8 cellular contexts compared by ENCODE assay signal in genomic region chr5:132063090-132063911, GRCh38. TPM values are rescaled to one million over a fixed set of nuclear protein-coding genes. Genes with fewer than 3 reads are reported as not detected.
DNase-seq lines count a peak whose midpoint lies in the region; ATAC-seq and TF ChIP-seq lines count a peak whose summit lies in the region.

No MANE protein-coding gene starts in this region.

- peak overlapping the region; percentile 48 for H2AK9ac ChIP-seq in IMR-90 (replicated peaks; ENCODE audit: low read depth, low read length, poor library complexity)

- no peak overlapping the region for H2BK20ac ChIP-seq in IMR-90 (ENCODE audit: low read depth, low read length)

- no peak overlapping the region for H4K5ac ChIP-seq in IMR-90 (ENCODE audit: low read depth, low read length)

- peak; percentile 33 for DNase-seq in COR-L47 (lab: John Stamatoyannopoulos, UW)
- DNase-seq in IMR-90, result peak; percentile 64
- peak; percentile 57 to 78 (median 66) for DNase-seq in T-helper 1 cell
- peak; percentile 56 to 86 (median 72) for DNase-seq in adrenal gland
- peak; percentile 65 to 88 (median 84) for DNase-seq in right cardiac atrium
- DNase-seq in gastrocnemius medialis, result peak; percentile 27 to 55

- H3K4me3 ChIP-seq in IMR-90 (ENCODE audit: insufficient read depth, low read depth, low read length), result no peak overlapping the region
- H3K4me3 ChIP-seq in adrenal gland, result no peak overlapping the region
- H3K4me3 ChIP-seq in right cardiac atrium (ENCODE audit: low read length), result no peak overlapping the region
- no peak overlapping the region for H3K4me3 ChIP-seq in gastrocnemius medialis

- peak; percentile 84 for TF ChIP-seq RAD21 in IMR-90 (IDR thresholded peaks at IDR 0.05; ENCODE audit: low read length)

- H3K9me3 ChIP-seq in IMR-90 (ENCODE audit: control insufficient read depth, insufficient read depth, low read length), result no peaks in the 10 kb centered on the region
- H3K9me3 ChIP-seq in adrenal gland (replicated peaks in 1 of 3), result no peaks in the 10 kb centered on the region
- no peaks in the 10 kb centered on the region for H3K9me3 ChIP-seq in right cardiac atrium (ENCODE audit: control insufficient read depth, low read length)
- H3K9me3 ChIP-seq in gastrocnemius medialis, result no peaks in the 10 kb centered on the region

- BruUV-seq in IMR-90 (replicated peaks; lab: Mats Ljungman, UMichigan), result no TSS peak

- H2BK5ac ChIP-seq in IMR-90 (ENCODE audit: low read depth, low read length, poor library complexity, severe bottlenecking), result no peak overlapping the region

- no CpG with 5 or more reads among the region's 9 CpGs for whole genome bisulfite sequencing in IMR-90 (ENCODE audit: extremely low coverage in 2 of 2, insufficient read length in 1 of 2), 2 experiments
- 29 to 41% (median 33%) methylated on average over 9 of the region's 9 CpGs for WGBS in adrenal gland, 4 donors
- WGBS in right cardiac atrium, result 37% methylated on average over 9 of the region's 9 CpGs

- H3K9ac ChIP-seq in IMR-90 (ENCODE audit: low read depth, low read length), result no peak overlapping the region

- no peak overlapping the region for H3K23ac ChIP-seq in IMR-90 (ENCODE audit: low read depth, low read length)

- no peak overlapping the region for H3K18ac ChIP-seq in IMR-90 (ENCODE audit: low read depth, low read length)

- no peak for TF ChIP-seq POLR2A in IMR-90 (IDR thresholded peaks at IDR 0.05; ENCODE audit: low read depth, low read length)
- TF ChIP-seq POLR2A in adrenal gland (IDR thresholded peaks at IDR 0.05), result no peak
- no peak for TF ChIP-seq POLR2A in gastrocnemius medialis (IDR thresholded peaks at IDR 0.05)

- H3K36me3 ChIP-seq in IMR-90 (ENCODE audit: control insufficient read depth, insufficient read depth, low read length) (no peaks in the 10 kb centered on the region), adrenal gland (replicated peaks in 1 of 2) (no peaks in the 10 kb centered on the region), gastrocnemius medialis (no peaks in the 10 kb centered on the region)

- no peak overlapping the region for H4K91ac ChIP-seq in IMR-90 (ENCODE audit: insufficient read depth, low read depth, low read length)

- in situ Hi-C loops in IMR-90 (cut with MboI; ENCODE audit: low sequenced_read_pairs), result loop anchor here (10.0 kb wide), 1 partner anchor 302 kb away; the partner anchor contains the start of gene SLC22A5
- in situ Hi-C loops in gastrocnemius medialis (cut with MboI; ENCODE audit: low sequenced_read_pairs in 4 of 4), result loop anchor here in 1 of 4 donors (10.0 kb wide), 1 partner anchor 468 kb away; no protein-coding TSS in a partner anchor

- no peaks in the 10 kb centered on the region for H3K79me1 ChIP-seq in IMR-90 (ENCODE audit: low read depth in 1 of 2, low read length in 2 of 2)

- H3K4me1 ChIP-seq in IMR-90 (ENCODE audit: control insufficient read depth, insufficient read depth, low read length) (0 out of 2 replicates have a peak, but pooled peaks cover 2% of the 10 kb centered on the region), adrenal gland (replicated peaks in 1 of 2) (no peaks in the 10 kb centered on the region), right cardiac atrium (ENCODE audit: control insufficient read depth, insufficient read depth, low read length) (no peaks in the 10 kb centered on the region), gastrocnemius medialis (no peaks in the 10 kb centered on the region)

- peaks cover 4% of the 10 kb centered on the region; the same call in 1 of the 2 replicates for H3K27me3 ChIP-seq in IMR-90 (ENCODE audit: control insufficient read depth, insufficient read depth, low read length)
- no peaks in the 10 kb centered on the region for H3K27me3 ChIP-seq in adrenal gland
- H3K27me3 ChIP-seq in right cardiac atrium (ENCODE audit: control insufficient read depth, insufficient read depth), result no peaks in the 10 kb centered on the region
- no peaks in the 10 kb centered on the region for H3K27me3 ChIP-seq in gastrocnemius medialis

- intact Hi-C loops in IMR-90 (cut with micrococcal nuclease) (loop anchor here (2.0 to 10.0 kb wide), 4 partner anchors 252 to 472 kb away; partner anchors contain the start of gene IRF1), adrenal gland (cut with DNase I) (loop anchor here in 1 of 2 donors (5.0 kb wide), 1 partner anchor 476 kb away; no protein-coding TSS in a partner anchor), right cardiac atrium (cut with DNase I) (loop anchor here in 1 of 4 donors (5.0 kb wide), 1 partner anchor 69 kb away; no protein-coding TSS in a partner anchor), gastrocnemius medialis (cut with DNase I; ENCODE audit: low total_unique reads) (loop anchor here (2.0 to 5.0 kb wide), 3 partner anchors 51 to 474 kb away; partner anchors contain the start of gene ACSL6)

- TF ChIP-seq CTCF in IMR-90 (conservative IDR thresholded peaks at IDR 0.05; ENCODE audit: low read depth, low read length), result peak; percentile 88
- TF ChIP-seq CTCF in adrenal gland (IDR thresholded peaks at IDR 0.05), result peak; percentile 77 to 98 (median 86)
- peak; percentile 66 to 97 (median 85) for TF ChIP-seq CTCF in gastrocnemius medialis (IDR thresholded peaks at IDR 0.05 in 4 of 5, conservative IDR thresholded peaks at IDR 0.05 in 1 of 5)

- no peak overlapping the region for H3K4ac ChIP-seq in IMR-90 (ENCODE audit: low read depth, low read length)

- no peak overlapping the region for H3K4me2 ChIP-seq in IMR-90 (ENCODE audit: low read depth, low read length)

- H4K8ac ChIP-seq in IMR-90 (ENCODE audit: low read depth in 2 of 2, low read length in 2 of 2), result no peak overlapping the region

- H3K56ac ChIP-seq in IMR-90 (ENCODE audit: extremely low read depth, insufficient read depth, low read length), result no peak overlapping the region

- POLR2A ChIA-PET in IMR-90 (lab: Charles Lee; ENCODE audit: unreplicated experiment), result no interaction called here

- peak; percentile 59 for ATAC-seq in GM19455 (IDR thresholded peaks at IDR 0.05; ENCODE audit: unreplicated experiment)
- peak; percentile 66 for ATAC-seq in IMR-90 (ENCODE audit: low read depth)
- peak; percentile 48 to 65 for ATAC-seq in right cardiac atrium
- ATAC-seq in gastrocnemius medialis, result peak; percentile 65 to 68
- no peak for ATAC-seq in HG03378 (IDR thresholded peaks at IDR 0.05; ENCODE audit: unreplicated experiment)

- no peak overlapping the region for H3K14ac ChIP-seq in IMR-90 (replicated peaks; ENCODE audit: low read depth, low read length)

- no peak overlapping the region for H2BK120ac ChIP-seq in IMR-90 (ENCODE audit: low read depth, low read length)

- H3K27ac ChIP-seq in IMR-90 (ENCODE audit: insufficient read depth, low read length), result no peak overlapping the region
- H3K27ac ChIP-seq in adrenal gland, result no peak overlapping the region
- H3K27ac ChIP-seq in right cardiac atrium (ENCODE audit: low read length), result no peak overlapping the region
- H3K27ac ChIP-seq in gastrocnemius medialis, result no peak overlapping the region

- H4K20me1 ChIP-seq in IMR-90 (ENCODE audit: insufficient read depth, low read length), result no peaks in the 10 kb centered on the region

- H2BK15ac ChIP-seq in IMR-90 (ENCODE audit: low read depth, low read length), result no peak overlapping the region

- peak overlapping the region; percentile 12 for H2AK5ac ChIP-seq in IMR-90 (ENCODE audit: low read depth, low read length)

- CTCF ChIA-PET in IMR-90 (lab: Yijun Ruan, JAX), result interaction anchor here (0.5 to 1.5 kb wide), 10 partner anchors 13 to 474 kb away, joined by 3 to 6 read pairs (median 3); no protein-coding TSS in a partner anchor

- no peaks in the 10 kb centered on the region for H3K9me1 ChIP-seq in IMR-90 (ENCODE audit: insufficient read depth, low read length)

- dilution Hi-C loops in IMR-90 (cut with HindIII; ENCODE audit: low sequenced_read_pairs, unreplicated experiment), result no loop called here

- H2AFZ ChIP-seq in IMR-90 (replicated peaks; ENCODE audit: low read length, poor library complexity), result peak overlapping the region; percentile 67

TF ChIP-seq in IMR-90, 13 proteins besides CTCF, POLR2A, EP300 and RAD21 (continues in another document):
- TF ChIP-seq CEBPB (IDR thresholded peaks at IDR 0.05; ENCODE audit: low read depth, low read length) (peak; percentile 80), MXI1 (IDR thresholded peaks at IDR 0.05; ENCODE audit: borderline replicate concordance, low read depth, low read length) (no peak), SMC3 (IDR thresholded peaks at IDR 0.05; ENCODE audit: low read depth, low read length) (peak; percentile 64), USF2 (IDR thresholded peaks at IDR 0.05; ENCODE audit: low read depth, low read length) (no peak), RCOR1 (IDR thresholded peaks at IDR 0.05; ENCODE audit: insufficient replicate concordance, low read length) (no peak), MAZ (IDR thresholded peaks at IDR 0.05; ENCODE audit: borderline replicate concordance, low read depth, low read length) (no peak)

RNA-seq across cellular contexts. Expression of gene IL3, which starts 2.8 kb away (rescaled TPM):
- total RNA-seq in IMR-90 (2012; rRNA removed), result not detected in 2 replicates
- not detected in 2 replicates for polyA plus RNA-seq in IMR-90 (2012; rRNA removed)
- not detected in 2 replicates for polyA plus RNA-seq in IMR-90 (2012; cell fraction: cytosol; rRNA removed)
- polyA plus RNA-seq in IMR-90 (2012; cell fraction: nucleus; rRNA removed; ENCODE audit: low replicate concordance), result not detected in 2 replicates
- not detected for total RNA-seq in adrenal gland
- polyA plus RNA-seq in adrenal gland, result not detected
- total RNA-seq in right cardiac atrium, result not detected
- polyA plus RNA-seq in right cardiac atrium, result not detected
- not detected for total RNA-seq in gastrocnemius medialis

RNA-seq across cellular contexts. Expression of gene CSF2, which starts 10.3 kb away (rescaled TPM):
- total RNA-seq in IMR-90 (2012; rRNA removed) (not detected in 2 replicates), adrenal gland (under 1 TPM in 1 of 8 donors, not detected in 7; 0.31 TPM), right cardiac atrium (not detected), gastrocnemius medialis (not detected)
- polyA plus RNA-seq in IMR-90 (2012; rRNA removed) (0.26 and 0.31 TPM in 2 replicates), adrenal gland (not detected), right cardiac atrium (not detected)
- 0.31 and 1.2 TPM in 2 replicates for polyA plus RNA-seq in IMR-90 (2012; cell fraction: cytosol; rRNA removed)
- 0.70 and 0.79 TPM in 2 replicates for polyA plus RNA-seq in IMR-90 (2012; cell fraction: nucleus; rRNA removed; ENCODE audit: low replicate concordance)

RNA-seq across cellular contexts. Expression of gene ACSL6, which starts 51.8 kb away (rescaled TPM):
- total RNA-seq in IMR-90 (2012; rRNA removed) (not detected in 2 replicates), adrenal gland (10 to 100 TPM in 2 of 8 donors, 1 to 10 TPM in 6; 5.5 to 14.5 (median 8.3) TPM), right cardiac atrium (1 to 10 TPM; 1.7 to 6.7 (median 4.3) TPM), gastrocnemius medialis (under 1 TPM; 0.29 to 0.71 (median 0.36) TPM)
- polyA plus RNA-seq in IMR-90 (2012; rRNA removed) (not detected in 2 replicates), adrenal gland (1 to 10 TPM; 2.5 to 6.5 (median 6.4) TPM), right cardiac atrium (2.7 TPM)
- polyA plus RNA-seq in IMR-90 (2012; cell fraction: cytosol; rRNA removed), result not detected in 2 replicates
- not detected in 2 replicates for polyA plus RNA-seq in IMR-90 (2012; cell fraction: nucleus; rRNA removed; ENCODE audit: low replicate concordance)

Comparison
In these comparisons a context has a peak if more than half of its experiments do, and no peak if none do; other contexts are left out.
1. DNase-seq: peak in every context shown above with its lines; median percentile 84 in right cardiac atrium; 72 in adrenal gland; 66 in T-helper 1 cell; 64 in IMR-90; 41 in gastrocnemius medialis; 33 in COR-L47.